Comparison of ENCODE assay signal across 13 cellular contexts in the genomic region with DNA sequence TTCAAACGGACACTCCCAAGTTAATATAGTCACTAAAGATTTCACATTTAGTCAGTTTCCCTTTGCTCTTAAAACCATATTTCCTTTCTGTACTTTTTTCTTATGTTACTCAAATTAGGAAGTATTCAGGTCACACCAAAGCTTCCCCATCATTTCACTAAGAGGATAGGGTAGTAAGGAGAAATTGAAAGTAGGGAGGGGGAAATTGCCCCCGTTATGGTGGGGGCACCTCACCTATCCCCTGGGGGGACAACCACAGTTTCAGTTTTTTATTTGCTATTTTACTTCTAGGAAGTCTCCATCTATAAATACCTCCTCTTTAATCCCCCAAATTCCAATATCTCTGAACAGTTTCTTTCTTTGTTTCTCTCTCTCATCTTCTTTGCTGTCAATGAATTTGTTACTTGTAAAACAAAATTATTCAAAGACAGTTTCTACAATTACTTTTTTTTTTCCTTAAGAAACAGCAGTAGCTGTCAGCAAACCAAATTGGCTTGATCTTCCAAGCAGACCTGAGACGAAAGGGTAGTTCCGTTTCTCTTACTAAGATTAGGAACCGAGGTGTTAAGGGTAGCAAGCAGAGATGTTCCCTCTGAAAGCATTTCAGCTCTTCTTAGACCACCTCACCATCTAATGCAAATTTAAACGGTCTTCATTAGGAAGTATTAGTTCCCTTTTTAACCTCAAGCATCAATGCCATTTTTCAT.
DNase-seq lines count a peak whose midpoint lies in the region; ATAC-seq and TF ChIP-seq lines count a peak whose summit lies in the region.
"Had no signal": no experiment of that assay in that cellular context is flagged by ENCODE, and none has a peak within 500 bp of the region (broad histone marks: within the 10 kb centered on the region; RNA-seq: fewer than 3 reads in every experiment).

No MANE protein-coding gene starts in this region.

- H2AFZ ChIP-seq in OCI-LY3 (ENCODE audit: low read depth, low read length): no peak overlapping the region

- H3K36me3 ChIP-seq in OCI-LY3 (replicated peaks; ENCODE audit: low read depth, low read length): no peaks in the 10 kb centered on the region
- H3K36me3 ChIP-seq in upper lobe of right lung: no peaks in the 10 kb centered on the region
- H3K36me3 ChIP-seq: ovary had no signal

- no peaks in the 10 kb centered on the region for H3K9me3 ChIP-seq in OCI-LY3 (ENCODE audit: insufficient read depth, low read length)
- H3K9me3 ChIP-seq in upper lobe of right lung: no peaks in the 10 kb centered on the region
- H3K9me3 ChIP-seq: body of pancreas, ovary had no signal

- peak overlapping the region; percentile 49 for H3K4me2 ChIP-seq in OCI-LY3 (ENCODE audit: low read length)

- peak overlapping the region; percentile 14; the same call in 1 of the 2 replicates for H3K4me3 ChIP-seq in OCI-LY3 (ENCODE audit: low read length)
- no peak overlapping the region for H3K4me3 ChIP-seq in upper lobe of right lung
- H3K4me3 ChIP-seq: body of pancreas, ovary had no signal

- peaks cover 79% of the 10 kb centered on the region for H3K27me3 ChIP-seq in OCI-LY3 (ENCODE audit: low read depth, low read length)
- no peaks in the 10 kb centered on the region for H3K27me3 ChIP-seq in upper lobe of right lung
- H3K27me3 ChIP-seq: body of pancreas, ovary had no signal

- H3K79me2 ChIP-seq in OCI-LY3 (ENCODE audit: low read length): no peaks in the 10 kb centered on the region

- H3K4me1 ChIP-seq in OCI-LY3 (ENCODE audit: low read length) (peaks cover 31% of the 10 kb centered on the region), upper lobe of right lung (no peaks in the 10 kb centered on the region)
- H3K4me1 ChIP-seq: body of pancreas had no signal

- intact Hi-C loops in upper lobe of right lung (cut with DNase I): no loop called here

- ATAC-seq in GM18499 (IDR thresholded peaks at IDR 0.05; ENCODE audit: insufficient read depth, unreplicated experiment) (peak; percentile 77), GM19455 (IDR thresholded peaks at IDR 0.05; ENCODE audit: unreplicated experiment) (peak; percentile 94), HG02970 (IDR thresholded peaks at IDR 0.05; ENCODE audit: low FRiP score, unreplicated experiment) (peak; percentile 80), upper lobe of right lung (no peak)
- ATAC-seq: body of pancreas had no signal

- no peak for DNase-seq in stimulated activated naive CD4-positive, alpha-beta T cell treated with Interleukin-2 at 50 U/mL for 16 hours (lab: John Stamatoyannopoulos, UW)
- no peak for DNase-seq in UCSD-AML1 (lab: John Stamatoyannopoulos, UW; ENCODE audit: unreplicated experiment)
- DNase-seq in NCI-H748 (lab: John Stamatoyannopoulos, UW; ENCODE audit: unreplicated experiment): no peak
- no peak for DNase-seq in upper lobe of right lung
- DNase-seq: activated CD4-positive, alpha-beta T cell treated with anti-CD3 and anti-CD28 coated beads, Interleukin-2, amount 50 U/mL, for 48 hours; body of pancreas; NCI-H1694 treated with DMSO at 0.1 percent for 48 hours; ovary; SHP77 treated with DMSO at 0.1 percent for 48 hours had no signal

- peaks cover 47% of the 10 kb centered on the region for H4K20me1 ChIP-seq in OCI-LY3 (ENCODE audit: insufficient read depth, low read length)

- TF ChIP-seq CTCF in OCI-LY3 (IDR thresholded peaks at IDR 0.05; ENCODE audit: low read depth, low read length) (no peak), upper lobe of right lung (IDR thresholded peaks at IDR 0.05) (no peak)

- H3K9ac ChIP-seq in OCI-LY3 (ENCODE audit: low read length): no peak overlapping the region

- H3K27ac ChIP-seq in OCI-LY3 (ENCODE audit: low read length): peak overlapping the region; percentile 61
- H3K27ac ChIP-seq in upper lobe of right lung: no peak overlapping the region
- H3K27ac ChIP-seq: body of pancreas, ovary had no signal
